Comparison of ENCODE assay signal across 8 cellular contexts in genomic region chr7:129434846-129435318, GRCh38. TPM values are rescaled to one million over a fixed set of nuclear protein-coding genes. Genes with fewer than 3 reads are reported as not detected.
DNase-seq lines count a peak whose midpoint lies in the region; ATAC-seq and TF ChIP-seq lines count a peak whose summit lies in the region.

No MANE protein-coding gene starts in this region.

- H3K4me1 ChIP-seq in esophagus (ENCODE audit: control insufficient read depth in 2 of 2, insufficient read depth in 2 of 2, low read length in 1 of 2), result peaks cover 0 to 3% of the 10 kb centered on the region in 2 donors

- H3K36me3 Mint-ChIP-seq in T-helper 1 cell treated with Interleukin-12 subunit alpha and Interleukin-12 subunit beta and Interleukin-4 antibody, amounts not matched to agents 30 μg/mL and 1 μg/mL, for 36 hours (ENCODE audit: low read depth), result peaks cover 7% of the 10 kb centered on the region
- H3K36me3 Mint-ChIP-seq in natural killer cell treated with Interleukin-12 subunit alpha and Interleukin-12 subunit beta and Interleukin-15 and Interleukin-18, amount 100 ng/mL, for 72 hours, result no peaks in the 10 kb centered on the region

- DNase-seq in AG09309 (ENCODE audit: low read depth), result no peak
- DNase-seq in HCEC 1CT, result peak; percentile 37
- DNase-seq in natural killer cell treated with Interleukin-12 subunit alpha and Interleukin-12 subunit beta and Interleukin-15 and Interleukin-18, amount 100 ng/mL, for 72 hours (ENCODE audit: low spot score), result no peak
- no peak for DNase-seq in SKM-1 treated with dmso at 0.1 percent for 144 hours (lab: John Stamatoyannopoulos, UW; ENCODE audit: unreplicated experiment)
- no peak for DNase-seq in NCI-H1436 (lab: John Stamatoyannopoulos, UW)

- no peak for TF ChIP-seq CTCF in AG09309 (IDR thresholded peaks at IDR 0.05; ENCODE audit: control insufficient read depth, insufficient read depth, low read depth, low read length, missing control alignments)

- peak overlapping the region; percentile 98 for H3K4me3 Mint-ChIP-seq in T-helper 1 cell treated with Interleukin-12 subunit alpha and Interleukin-12 subunit beta and Interleukin-4 antibody, amounts not matched to agents 30 μg/mL and 1 μg/mL, for 36 hours
- peak overlapping the region; percentile 95 for H3K4me3 Mint-ChIP-seq in natural killer cell treated with Interleukin-12 subunit alpha and Interleukin-12 subunit beta and Interleukin-15 and Interleukin-18, amount 100 ng/mL, for 72 hours

- H3K9me3 Mint-ChIP-seq in T-helper 1 cell treated with Interleukin-12 subunit alpha and Interleukin-12 subunit beta and Interleukin-4 antibody, amounts not matched to agents 30 μg/mL and 1 μg/mL, for 36 hours, result no peaks in the 10 kb centered on the region
- H3K9me3 Mint-ChIP-seq in natural killer cell treated with Interleukin-12 subunit alpha and Interleukin-12 subunit beta and Interleukin-15 and Interleukin-18, amount 100 ng/mL, for 72 hours, result no peaks in the 10 kb centered on the region

- peaks cover 43% of the 10 kb centered on the region for H3K4me1 Mint-ChIP-seq in T-helper 1 cell treated with Interleukin-12 subunit alpha and Interleukin-12 subunit beta and Interleukin-4 antibody, amounts not matched to agents 30 μg/mL and 1 μg/mL, for 36 hours (ENCODE audit: low read depth)
- H3K4me1 Mint-ChIP-seq in natural killer cell treated with Interleukin-12 subunit alpha and Interleukin-12 subunit beta and Interleukin-15 and Interleukin-18, amount 100 ng/mL, for 72 hours (ENCODE audit: low read depth in 2 of 2), result peaks cover 27 to 41% of the 10 kb centered on the region in 2 donors

- peak overlapping the region in 1 of 2 donors; percentile 47 for H3K27ac ChIP-seq in esophagus (ENCODE audit: low read depth in 2 of 2, low read length in 1 of 2)

- no peaks in the 10 kb centered on the region for H3K27me3 ChIP-seq in esophagus (ENCODE audit: control insufficient read depth in 1 of 2, insufficient read depth in 2 of 2, low read length in 2 of 2)

- no peaks in the 10 kb centered on the region for H3K36me3 ChIP-seq in esophagus (ENCODE audit: control insufficient read depth in 2 of 2, insufficient read depth in 2 of 2, low read length in 1 of 2)

- H3K4me3 ChIP-seq in AG09309 (ENCODE audit: control insufficient read depth, low read depth, low read length) (peak overlapping the region; percentile 71), esophagus (ENCODE audit: low read depth in 1 of 2, low read length in 2 of 2) (peak overlapping the region; percentile 57 to 74)

- peak overlapping the region; percentile 94 for H3K27ac Mint-ChIP-seq in T-helper 1 cell treated with Interleukin-12 subunit alpha and Interleukin-12 subunit beta and Interleukin-4 antibody, amounts not matched to agents 30 μg/mL and 1 μg/mL, for 36 hours
- H3K27ac Mint-ChIP-seq in natural killer cell treated with Interleukin-12 subunit alpha and Interleukin-12 subunit beta and Interleukin-15 and Interleukin-18, amount 100 ng/mL, for 72 hours, result peak overlapping the region; percentile 54 to 76

- 2 to 4% methylated on average over 25 of the region's 25 CpGs for WGBS in esophagus, 2 donors

- peaks cover 12% of the 10 kb centered on the region for H3K27me3 Mint-ChIP-seq in T-helper 1 cell treated with Interleukin-12 subunit alpha and Interleukin-12 subunit beta and Interleukin-4 antibody, amounts not matched to agents 30 μg/mL and 1 μg/mL, for 36 hours (ENCODE audit: low read depth)
- H3K27me3 Mint-ChIP-seq in natural killer cell treated with Interleukin-12 subunit alpha and Interleukin-12 subunit beta and Interleukin-15 and Interleukin-18, amount 100 ng/mL, for 72 hours, result peaks cover 12 to 19% of the 10 kb centered on the region in 2 donors

- ATAC-seq in natural killer cell treated with Interleukin-12 subunit alpha and Interleukin-12 subunit beta and Interleukin-15 and Interleukin-18, amount 100 ng/mL, for 72 hours, result no peak
- no peak for ATAC-seq in GM21367 (IDR thresholded peaks at IDR 0.05; ENCODE audit: unreplicated experiment)

- no peaks in the 10 kb centered on the region for H3K9me3 ChIP-seq in esophagus (ENCODE audit: control insufficient read depth in 2 of 2, insufficient read depth in 1 of 2, low read depth in 1 of 2, low read length in 1 of 2)

RNA-seq across cellular contexts. Expression of gene STRIP2, which starts 0.7 kb away (rescaled TPM):
- polyA plus RNA-seq in esophagus, result 1 to 10 TPM in 1 of 2 donors, under 1 TPM in 1; 0.78 to 1.0 TPM
- 10 to 100 TPM; 11.3 to 48.1 TPM for total RNA-seq in natural killer cell treated with Interleukin-12 subunit alpha and Interleukin-12 subunit beta and Interleukin-15 and Interleukin-18, amount 100 ng/mL, for 72 hours
